Comparison of ENCODE assay signal across 8 cellular contexts in genomic region chr10:122462533-122463465, GRCh38. TPM values are rescaled to one million over a fixed set of nuclear protein-coding genes. Genes with fewer than 3 reads are reported as not detected.
DNase-seq lines count a peak whose midpoint lies in the region; ATAC-seq and TF ChIP-seq lines count a peak whose summit lies in the region.

No MANE protein-coding gene starts in this region.

- H3K9me3 Mint-ChIP-seq in activated CD4-positive, alpha-beta T cell treated with anti-CD3 and anti-CD28 coated beads, Interleukin-2, amount 10 ng/mL, durations not matched to agents 7 days and 5 days: no peaks in the 10 kb centered on the region

- peak overlapping the region; percentile 53 for H3K4me3 Mint-ChIP-seq in activated CD4-positive, alpha-beta T cell treated with anti-CD3 and anti-CD28 coated beads, Interleukin-2, amount 10 ng/mL, durations not matched to agents 7 days and 5 days

- CTCF ChIA-PET in activated CD4-positive, alpha-beta T cell treated with anti-CD3 and anti-CD28 coated beads, Interleukin-2, amount 10 ng/mL, durations not matched to agents 7 days and 5 days (lab: Charles Lee): no interaction called here
- CTCF ChIA-PET in GM10248 (lab: Yijun Ruan, JAX): no interaction called here

- H3K4me1 Mint-ChIP-seq in activated CD4-positive, alpha-beta T cell treated with anti-CD3 and anti-CD28 coated beads, Interleukin-2, amount 10 ng/mL, durations not matched to agents 7 days and 5 days: peaks cover 8% of the 10 kb centered on the region

- peak overlapping the region; percentile 27 to 41 for H3K27ac ChIP-seq in left lung
- H3K27ac ChIP-seq in subcutaneous abdominal adipose tissue (ENCODE audit: low read depth, low read length): peak overlapping the region; percentile 77

- H3K9ac ChIP-seq in subcutaneous abdominal adipose tissue (ENCODE audit: low read length in 5 of 5): peak overlapping the region; percentile 1 to 73 (median 69)

- no peak overlapping the region for H3K27ac Mint-ChIP-seq in activated CD4-positive, alpha-beta T cell treated with anti-CD3 and anti-CD28 coated beads, Interleukin-2, amount 10 ng/mL, durations not matched to agents 7 days and 5 days

- TF ChIP-seq CTCF in choroid plexus epithelial cell (conservative IDR thresholded peaks at IDR 0.05; ENCODE audit: low read depth, low read length): no peak
- no peak for TF ChIP-seq CTCF in left lung (IDR thresholded peaks at IDR 0.05)
- no peak for TF ChIP-seq CTCF in GM10248 (IDR thresholded peaks at IDR 0.05; ENCODE audit: control extremely low read depth, extremely low read depth, low read depth, missing control alignments)

- ATAC-seq in left lung: peak; percentile 39
- ATAC-seq in HG02870 (IDR thresholded peaks at IDR 0.05; ENCODE audit: unreplicated experiment): no peak

- peaks cover 73% of the 10 kb centered on the region for H3K27me3 Mint-ChIP-seq in activated CD4-positive, alpha-beta T cell treated with anti-CD3 and anti-CD28 coated beads, Interleukin-2, amount 10 ng/mL, durations not matched to agents 7 days and 5 days

- no peaks in the 10 kb centered on the region for H3K36me3 Mint-ChIP-seq in activated CD4-positive, alpha-beta T cell treated with anti-CD3 and anti-CD28 coated beads, Interleukin-2, amount 10 ng/mL, durations not matched to agents 7 days and 5 days (ENCODE audit: low read depth)

- intact Hi-C loops in left lung (cut with DNase I): no loop called here

- H3K4me1 ChIP-seq in left lung: peaks cover 6 to 21% of the 10 kb centered on the region in 2 donors
- H3K4me1 ChIP-seq in subcutaneous abdominal adipose tissue (ENCODE audit: control insufficient read depth in 5 of 5, insufficient read depth in 5 of 5, low read length in 5 of 5): peaks cover 9 to 59% (median 56%) of the 10 kb centered on the region in 5 donors

- H3K36me3 ChIP-seq in left lung: no peaks in the 10 kb centered on the region
- H3K36me3 ChIP-seq in subcutaneous abdominal adipose tissue (ENCODE audit: control insufficient read depth in 5 of 5, insufficient read depth in 5 of 5, low read length in 5 of 5): peaks cover 0 to 2% (median 0%) of the 10 kb centered on the region in 5 donors

- H3K9me3 ChIP-seq in left lung: no peaks in the 10 kb centered on the region
- H3K9me3 ChIP-seq in subcutaneous abdominal adipose tissue (ENCODE audit: control insufficient read depth in 5 of 5, low read length in 5 of 5): no peaks in the 10 kb centered on the region

- POLR2A ChIA-PET in activated CD4-positive, alpha-beta T cell treated with anti-CD3 and anti-CD28 coated beads, Interleukin-2, amount 10 ng/mL, durations not matched to agents 7 days and 5 days (lab: Charles Lee): no interaction called here
- POLR2A ChIA-PET in GM10248 (lab: Yijun Ruan, JAX): no interaction called here

- peak overlapping the region; percentile 69 for H3K4me3 ChIP-seq in choroid plexus epithelial cell (ENCODE audit: low read depth, low read length)
- peak overlapping the region; percentile 55 to 65 for H3K4me3 ChIP-seq in left lung
- peak overlapping the region; percentile 74 to 91 (median 85) for H3K4me3 ChIP-seq in subcutaneous abdominal adipose tissue (ENCODE audit: low read depth in 1 of 5, low read length in 5 of 5)

- no peak for DNase-seq in activated CD4-positive, alpha-beta T cell treated with anti-CD3 and anti-CD28 coated beads, Interleukin-2, amount 10 ng/mL, durations not matched to agents 7 days and 5 days
- no peak for DNase-seq in activated CD4-positive, alpha-beta T cell treated with anti-CD3 and anti-CD28 coated beads, Interleukin-2, amount 50 U/mL, for 4 hours
- DNase-seq in choroid plexus epithelial cell (ENCODE audit: low read depth) (peak; percentile 49), left lung (no peak), NCI-H1930 (lab: John Stamatoyannopoulos, UW) (no peak), GM10248 (ENCODE audit: extremely low spot score) (no peak)

- peaks cover 0 to 67% of the 10 kb centered on the region in 2 donors for H3K27me3 ChIP-seq in left lung
- no peaks in the 10 kb centered on the region for H3K27me3 ChIP-seq in subcutaneous abdominal adipose tissue (ENCODE audit: control insufficient read depth in 5 of 5, insufficient read depth in 4 of 5, low read length in 5 of 5)

RNA-seq across cellular contexts. Expression of gene HTRA1, which starts 1.4 kb away (rescaled TPM):
- not detected for total RNA-seq in activated CD4-positive, alpha-beta T cell treated with anti-CD3 and anti-CD28 coated beads, Interleukin-2, amount 10 ng/mL, durations not matched to agents 7 days and 5 days
- total RNA-seq in left lung: 100 to 1,000 TPM in 1 of 2 donors, 10 to 100 TPM in 1; 80.5 to 124 TPM

RNA-seq across cellular contexts. Expression of gene ARMS2, which starts 8.3 kb away (rescaled TPM):
- total RNA-seq in activated CD4-positive, alpha-beta T cell treated with anti-CD3 and anti-CD28 coated beads, Interleukin-2, amount 10 ng/mL, durations not matched to agents 7 days and 5 days: not detected
- not detected for total RNA-seq in left lung

Comparison
In these comparisons a context has a peak if more than half of its experiments do, and no peak if none do; other contexts are left out.
1. RNA of gene HTRA1, which starts 1.4 kb away (total RNA-seq): 80.5 to 124 TPM in left lung; not detected in activated CD4-positive, alpha-beta T cell treated with anti-CD3 and anti-CD28 coated beads, Interleukin-2, amount 10 ng/mL, durations not matched to agents 7 days and 5 days; every median in the first group is over 10 times any median in the second.
2. Peak in every context shown above with its lines, with median percentiles within 50 percentile points of each other: H3K4me3 ChIP-seq.